ENCODE assay signal across 1 cellular context in genomic region chr5:151739395-151739794, GRCh38.
TF ChIP-seq lines count a peak whose summit lies in the region.

No MANE protein-coding gene starts in this region.

TF ChIP-seq in GM23338, 12 proteins besides CTCF, POLR2A, EP300 and RAD21 (continued from another document):
- TF ChIP-seq, protein P1, sequence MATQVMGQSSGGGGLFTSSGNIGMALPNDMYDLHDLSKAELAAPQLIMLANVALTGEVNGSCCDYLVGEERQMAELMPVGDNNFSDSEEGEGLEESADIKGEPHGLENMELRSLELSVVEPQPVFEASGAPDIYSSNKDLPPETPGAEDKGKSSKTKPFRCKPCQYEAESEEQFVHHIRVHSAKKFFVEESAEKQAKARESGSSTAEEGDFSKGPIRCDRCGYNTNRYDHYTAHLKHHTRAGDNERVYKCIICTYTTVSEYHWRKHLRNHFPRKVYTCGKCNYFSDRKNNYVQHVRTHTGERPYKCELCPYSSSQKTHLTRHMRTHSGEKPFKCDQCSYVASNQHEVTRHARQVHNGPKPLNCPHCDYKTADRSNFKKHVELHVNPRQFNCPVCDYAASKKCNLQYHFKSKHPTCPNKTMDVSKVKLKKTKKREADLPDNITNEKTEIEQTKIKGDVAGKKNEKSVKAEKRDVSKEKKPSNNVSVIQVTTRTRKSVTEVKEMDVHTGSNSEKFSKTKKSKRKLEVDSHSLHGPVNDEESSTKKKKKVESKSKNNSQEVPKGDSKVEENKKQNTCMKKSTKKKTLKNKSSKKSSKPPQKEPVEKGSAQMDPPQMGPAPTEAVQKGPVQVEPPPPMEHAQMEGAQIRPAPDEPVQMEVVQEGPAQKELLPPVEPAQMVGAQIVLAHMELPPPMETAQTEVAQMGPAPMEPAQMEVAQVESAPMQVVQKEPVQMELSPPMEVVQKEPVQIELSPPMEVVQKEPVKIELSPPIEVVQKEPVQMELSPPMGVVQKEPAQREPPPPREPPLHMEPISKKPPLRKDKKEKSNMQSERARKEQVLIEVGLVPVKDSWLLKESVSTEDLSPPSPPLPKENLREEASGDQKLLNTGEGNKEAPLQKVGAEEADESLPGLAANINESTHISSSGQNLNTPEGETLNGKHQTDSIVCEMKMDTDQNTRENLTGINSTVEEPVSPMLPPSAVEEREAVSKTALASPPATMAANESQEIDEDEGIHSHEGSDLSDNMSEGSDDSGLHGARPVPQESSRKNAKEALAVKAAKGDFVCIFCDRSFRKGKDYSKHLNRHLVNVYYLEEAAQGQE (IDR thresholded peaks at IDR 0.05; ENCODE audit: unreplicated experiment): no peak
- no peak for TF ChIP-seq ETS1 (IDR thresholded peaks at IDR 0.05)
- TF ChIP-seq ZNF114 (CRISPR knock-in tag; IDR thresholded peaks at IDR 0.05): no peak
- TF ChIP-seq, protein P2, sequence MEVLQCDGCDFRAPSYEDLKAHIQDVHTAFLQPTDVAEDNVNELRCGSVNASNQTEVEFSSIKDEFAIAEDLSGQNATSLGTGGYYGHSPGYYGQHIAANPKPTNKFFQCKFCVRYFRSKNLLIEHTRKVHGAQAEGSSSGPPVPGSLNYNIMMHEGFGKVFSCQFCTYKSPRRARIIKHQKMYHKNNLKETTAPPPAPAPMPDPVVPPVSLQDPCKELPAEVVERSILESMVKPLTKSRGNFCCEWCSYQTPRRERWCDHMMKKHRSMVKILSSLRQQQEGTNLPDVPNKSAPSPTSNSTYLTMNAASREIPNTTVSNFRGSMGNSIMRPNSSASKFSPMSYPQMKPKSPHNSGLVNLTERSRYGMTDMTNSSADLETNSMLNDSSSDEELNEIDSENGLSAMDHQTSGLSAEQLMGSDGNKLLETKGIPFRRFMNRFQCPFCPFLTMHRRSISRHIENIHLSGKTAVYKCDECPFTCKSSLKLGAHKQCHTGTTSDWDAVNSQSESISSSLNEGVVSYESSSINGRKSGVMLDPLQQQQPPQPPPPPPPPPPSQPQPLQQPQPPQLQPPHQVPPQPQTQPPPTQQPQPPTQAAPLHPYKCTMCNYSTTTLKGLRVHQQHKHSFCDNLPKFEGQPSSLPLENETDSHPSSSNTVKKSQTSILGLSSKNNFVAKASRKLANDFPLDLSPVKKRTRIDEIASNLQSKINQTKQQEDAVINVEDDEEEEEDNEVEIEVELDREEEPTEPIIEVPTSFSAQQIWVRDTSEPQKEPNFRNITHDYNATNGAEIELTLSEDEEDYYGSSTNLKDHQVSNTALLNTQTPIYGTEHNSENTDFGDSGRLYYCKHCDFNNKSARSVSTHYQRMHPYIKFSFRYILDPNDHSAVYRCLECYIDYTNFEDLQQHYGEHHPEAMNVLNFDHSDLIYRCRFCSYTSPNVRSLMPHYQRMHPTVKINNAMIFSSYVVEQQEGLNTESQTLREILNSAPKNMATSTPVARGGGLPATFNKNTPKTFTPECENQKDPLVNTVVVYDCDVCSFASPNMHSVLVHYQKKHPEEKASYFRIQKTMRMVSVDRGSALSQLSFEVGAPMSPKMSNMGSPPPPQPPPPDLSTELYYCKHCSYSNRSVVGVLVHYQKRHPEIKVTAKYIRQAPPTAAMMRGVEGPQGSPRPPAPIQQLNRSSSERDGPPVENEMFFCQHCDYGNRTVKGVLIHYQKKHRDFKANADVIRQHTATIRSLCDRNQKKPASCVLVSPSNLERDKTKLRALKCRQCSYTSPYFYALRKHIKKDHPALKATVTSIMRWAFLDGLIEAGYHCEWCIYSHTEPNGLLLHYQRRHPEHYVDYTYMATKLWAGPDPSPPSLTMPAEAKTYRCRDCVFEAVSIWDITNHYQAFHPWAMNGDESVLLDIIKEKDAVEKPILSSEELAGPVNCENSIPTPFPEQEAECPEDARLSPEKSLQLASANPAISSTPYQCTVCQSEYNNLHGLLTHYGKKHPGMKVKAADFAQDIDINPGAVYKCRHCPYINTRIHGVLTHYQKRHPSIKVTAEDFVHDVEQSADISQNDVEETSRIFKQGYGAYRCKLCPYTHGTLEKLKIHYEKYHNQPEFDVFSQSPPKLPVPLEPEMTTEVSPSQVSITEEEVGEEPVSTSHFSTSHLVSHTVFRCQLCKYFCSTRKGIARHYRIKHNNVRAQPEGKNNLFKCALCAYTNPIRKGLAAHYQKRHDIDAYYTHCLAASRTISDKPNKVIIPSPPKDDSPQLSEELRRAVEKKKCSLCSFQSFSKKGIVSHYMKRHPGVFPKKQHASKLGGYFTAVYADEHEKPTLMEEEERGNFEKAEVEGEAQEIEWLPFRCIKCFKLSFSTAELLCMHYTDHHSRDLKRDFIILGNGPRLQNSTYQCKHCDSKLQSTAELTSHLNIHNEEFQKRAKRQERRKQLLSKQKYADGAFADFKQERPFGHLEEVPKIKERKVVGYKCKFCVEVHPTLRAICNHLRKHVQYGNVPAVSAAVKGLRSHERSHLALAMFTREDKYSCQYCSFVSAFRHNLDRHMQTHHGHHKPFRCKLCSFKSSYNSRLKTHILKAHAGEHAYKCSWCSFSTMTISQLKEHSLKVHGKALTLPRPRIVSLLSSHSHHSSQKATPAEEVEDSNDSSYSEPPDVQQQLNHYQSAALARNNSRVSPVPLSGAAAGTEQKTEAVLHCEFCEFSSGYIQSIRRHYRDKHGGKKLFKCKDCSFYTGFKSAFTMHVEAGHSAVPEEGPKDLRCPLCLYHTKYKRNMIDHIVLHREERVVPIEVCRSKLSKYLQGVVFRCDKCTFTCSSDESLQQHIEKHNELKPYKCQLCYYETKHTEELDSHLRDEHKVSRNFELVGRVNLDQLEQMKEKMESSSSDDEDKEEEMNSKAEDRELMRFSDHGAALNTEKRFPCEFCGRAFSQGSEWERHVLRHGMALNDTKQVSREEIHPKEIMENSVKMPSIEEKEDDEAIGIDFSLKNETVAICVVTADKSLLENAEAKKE (CRISPR knock-in tag; IDR thresholded peaks at IDR 0.05): no peak
- TF ChIP-seq EZH2phosphoT487 (IDR thresholded peaks at IDR 0.05; ENCODE audit: unreplicated experiment): no peak
- no peak for TF ChIP-seq JUNB (IDR thresholded peaks at IDR 0.05; ENCODE audit: unreplicated experiment)
- TF ChIP-seq STAT1 (IDR thresholded peaks at IDR 0.05; ENCODE audit: unreplicated experiment): no peak
- TF ChIP-seq ZNF331 (CRISPR knock-in tag; IDR thresholded peaks at IDR 0.05; ENCODE audit: low read depth): no peak
